18 cellular contexts compared by ENCODE assay signal in the genomic region with DNA sequence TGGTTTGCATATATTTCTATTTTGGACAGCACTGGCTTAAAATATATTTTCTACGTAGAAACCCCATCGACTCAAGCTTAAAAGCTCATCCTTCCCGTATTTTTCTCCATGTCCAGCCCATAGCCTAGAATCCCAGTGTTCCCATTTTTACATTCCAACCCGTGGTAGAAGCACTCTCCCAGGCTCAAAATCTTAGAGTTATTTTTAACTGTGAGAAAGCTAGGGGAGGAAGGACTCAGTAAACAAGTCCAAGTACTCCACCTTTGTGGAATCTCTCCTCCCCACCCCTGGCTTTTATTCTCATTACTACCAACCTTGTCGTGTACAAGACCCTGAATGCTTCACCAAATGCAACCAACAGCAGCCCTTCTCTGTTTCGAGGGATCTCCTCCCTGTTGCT.
DNase-seq lines count a peak whose midpoint lies in the region; ATAC-seq, FAIRE-seq and TF ChIP-seq lines count a peak whose summit lies in the region.
"Had no signal": no experiment of that assay in that cellular context is flagged by ENCODE, and none has a peak within 500 bp of the region (broad histone marks: within the 10 kb centered on the region; RNA-seq: fewer than 3 reads in every experiment).

No MANE protein-coding gene starts in this region.

- H4K8ac ChIP-seq in H1 (ENCODE audit: extremely low read depth, insufficient read depth, low read length) = no peak overlapping the region

- CTCF ChIA-PET in H1 (lab: Charles Lee; ENCODE audit: partially characterized antibody) = interaction anchor here (1.0 to 1.7 kb wide), 5 partner anchors 30 to 296 kb away, joined by 3 to 5 read pairs (median 3); no protein-coding TSS in a partner anchor
- CTCF ChIA-PET in CD4-positive, alpha-beta memory T cell (lab: Charles Lee; ENCODE audit: partially characterized antibody) = no interaction called here

- H3K4me3 Mint-ChIP-seq in CD4-positive, alpha-beta memory T cell = no peak overlapping the region
- H3K4me3 Mint-ChIP-seq: CD4-positive, alpha-beta T cell had no signal

- no peak overlapping the region for H4K5ac ChIP-seq in H1 (ENCODE audit: insufficient read length, low read depth, low read length)

- no peak for TF ChIP-seq EP300 in H1 (IDR thresholded peaks at IDR 0.05; ENCODE audit: borderline replicate concordance in 1 of 2, low read depth in 2 of 2, low read length in 2 of 2)

- H3K27ac ChIP-seq in H1 (ENCODE audit: low read depth, low read length) (no peak overlapping the region), right atrium auricular region (peak overlapping the region; percentile 30 to 38), upper lobe of right lung (no peak overlapping the region)
- no peak overlapping the region for H3K27ac ChIP-seq in CD4-positive, alpha-beta memory T cell (ENCODE audit: low read depth, low read length)

- no peak overlapping the region for H3K4me3 ChIP-seq in H1 (ENCODE audit: extremely low read depth in 1 of 4, insufficient read depth in 2 of 4, low read depth in 3 of 4, low read length in 4 of 4)
- no peak overlapping the region for H3K4me3 ChIP-seq in right atrium auricular region
- H3K4me3 ChIP-seq in upper lobe of right lung = no peak overlapping the region
- H3K4me3 ChIP-seq in CD4-positive, alpha-beta memory T cell (ENCODE audit: low read length in 2 of 2) = no peak overlapping the region

- H2BK20ac ChIP-seq in H1 (ENCODE audit: low read length) = no peak overlapping the region; the same call in 1 of the 2 replicates

- H3K9me3 ChIP-seq in H1 (ENCODE audit: insufficient read depth in 2 of 2, low read depth in 1 of 2, low read length in 1 of 2) (no peaks in the 10 kb centered on the region), right atrium auricular region (no peaks in the 10 kb centered on the region), upper lobe of right lung (no peaks in the 10 kb centered on the region)
- H3K9me3 ChIP-seq in CD4-positive, alpha-beta memory T cell (ENCODE audit: control insufficient read depth in 1 of 2, low read length in 2 of 2) = no peaks in the 10 kb centered on the region
- H3K9me3 ChIP-seq: BE2C had no signal

- no peak for TF ChIP-seq RAD21 in H1 (IDR thresholded peaks at IDR 0.05 in 1 of 2, conservative IDR thresholded peaks at IDR 0.05 in 1 of 2; ENCODE audit: low read depth in 2 of 2, low read length in 2 of 2)

- H2BK5ac ChIP-seq in H1 (ENCODE audit: low read depth, low read length) = no peak overlapping the region

- TF ChIP-seq CTCF in H1 (IDR thresholded peaks at IDR 0.05; ENCODE audit: control extremely low read depth in 1 of 3, insufficient read depth in 1 of 3, low read depth in 1 of 3, low read length in 3 of 3) (no peak), right atrium auricular region (IDR thresholded peaks at IDR 0.05) (no peak), upper lobe of right lung (IDR thresholded peaks at IDR 0.05) (no peak)

- H2BK120ac ChIP-seq in H1 (replicated peaks; ENCODE audit: low read depth, low read length) = no peak overlapping the region

- H3K4ac ChIP-seq in H1 (replicated peaks; ENCODE audit: insufficient read length, low read depth, low read length) = no peak overlapping the region

- H3K23ac ChIP-seq in H1 (ENCODE audit: insufficient read length) = no peak overlapping the region

- H3K27me3 ChIP-seq in H1 (replicated peaks in 1 of 4; ENCODE audit: control insufficient read depth in 3 of 4, extremely low read depth in 1 of 4, insufficient read depth in 3 of 4, low read length in 3 of 4) (no peaks in the 10 kb centered on the region), right atrium auricular region (no peaks in the 10 kb centered on the region), upper lobe of right lung (no peaks in the 10 kb centered on the region)
- no peaks in the 10 kb centered on the region for H3K27me3 ChIP-seq in CD4-positive, alpha-beta memory T cell (ENCODE audit: insufficient read depth, low read length)
- H3K27me3 ChIP-seq: BE2C had no signal

- no peak overlapping the region for H2AFZ ChIP-seq in H1 (ENCODE audit: low read length)

- H3K4me1 ChIP-seq in H1 (replicated peaks in 1 of 4; ENCODE audit: control insufficient read depth in 3 of 4, insufficient read depth in 4 of 4, low read length in 3 of 4) (peaks cover 4 to 34% (median 17%) of the 10 kb centered on the region in 4 experiments), right atrium auricular region (peaks cover 0 to 52% of the 10 kb centered on the region in 2 donors), upper lobe of right lung (peaks cover 18% of the 10 kb centered on the region)
- peaks cover 4% of the 10 kb centered on the region for H3K4me1 ChIP-seq in CD4-positive, alpha-beta memory T cell (ENCODE audit: insufficient read depth, low read length)

- peak; percentile 50 for ATAC-seq in Right ventricle myocardium superior (ENCODE audit: poor library complexity)
- ATAC-seq in upper lobe of right lung = peak; percentile 12
- ATAC-seq in sciatic nerve = no peak

- H3K4me1 Mint-ChIP-seq in CD4-positive, alpha-beta memory T cell = peaks cover 15 to 41% (median 29%) of the 10 kb centered on the region in 4 donors

- POLR2A ChIA-PET in H1 (lab: Charles Lee; ENCODE audit: partially characterized antibody) = interaction anchor here (0.6 kb wide), 1 partner anchor 437 kb away, joined by 3 read pairs; no protein-coding TSS in a partner anchor
- POLR2A ChIA-PET in CD4-positive, alpha-beta memory T cell (lab: Charles Lee; ENCODE audit: partially characterized antibody) = no interaction called here

- H3K14ac ChIP-seq in H1 (ENCODE audit: insufficient read length) = no peak overlapping the region

- no peak overlapping the region for H3K9ac ChIP-seq in H1 (replicated peaks in 1 of 4; ENCODE audit: extremely low read depth in 1 of 4, low read depth in 3 of 4, low read length in 3 of 4)

- WGBS in H1 (ENCODE audit: extremely low coverage in 1 of 2, insufficient coverage in 1 of 2, insufficient read length in 1 of 2, insufficient replicate concordance in 2 of 2, low coverage in 1 of 2, low lambda C conversion rate in 2 of 2, missing lambda C conversion rate in 1 of 2), 2 experiments = 84% methylated on average over 6 of the region's 6 CpGs; no CpG with 5 or more reads in 1 of the 2 experiments

- peaks cover 0 to 3% (median 0%) of the 10 kb centered on the region in 4 experiments; a peak in 2 of 8 replicates for H3K36me3 ChIP-seq in H1 (ENCODE audit: control insufficient read depth in 2 of 4, insufficient read depth in 4 of 4, low read length in 3 of 4)
- no peaks in the 10 kb centered on the region for H3K36me3 ChIP-seq in right atrium auricular region
- no peaks in the 10 kb centered on the region for H3K36me3 ChIP-seq in upper lobe of right lung
- H3K36me3 ChIP-seq in CD4-positive, alpha-beta memory T cell (ENCODE audit: insufficient read depth, low read length) = no peaks in the 10 kb centered on the region

- H4K91ac ChIP-seq in H1 (replicated peaks; ENCODE audit: insufficient read length, low read length) = no peak overlapping the region

- DNase-seq in Right ventricle myocardium superior (no peak), cardiac septum (ENCODE audit: low spot score) (no peak), H1 (ENCODE audit: low read depth in 1 of 2, low spot score in 2 of 2) (no peak), right atrium auricular region (ENCODE audit: low spot score) (no peak), upper lobe of right lung (no peak), NCI-H446 treated with DMSO at 0.1 percent for 48 hours (lab: John Stamatoyannopoulos, UW) (no peak), sciatic nerve (ENCODE audit: low spot score) (no peak)
- no peak for DNase-seq in CD4-positive, alpha-beta memory T cell
- DNase-seq: BE2C; CD4-positive, alpha-beta T cell; DMS53; H7; KG1; NCI-H1417 treated with DMSO at 0.1 percent for 48 hours; NCI-H187 treated with DMSO at 0.1 percent for 48 hours; NCI-H226; NCI-H524 treated with DMSO at 0.1 percent for 48 hours; RPMI8226 had no signal

- H3K79me2 ChIP-seq in H1 (ENCODE audit: control insufficient read depth in 1 of 2, insufficient read depth in 2 of 2, low read length in 2 of 2) = peaks cover 2 to 4% of the 10 kb centered on the region in 2 experiments; a peak in 2 of 4 replicates

- H2BK15ac ChIP-seq in H1 (ENCODE audit: low read length) = no peak overlapping the region

- H3K9me3 Mint-ChIP-seq in CD4-positive, alpha-beta memory T cell = no peaks in the 10 kb centered on the region
- H3K9me3 Mint-ChIP-seq: CD4-positive, alpha-beta T cell had no signal

- peak overlapping the region in 2 of 7 donors; percentile 13 to 27 for H3K27ac Mint-ChIP-seq in CD4-positive, alpha-beta memory T cell
- H3K27ac Mint-ChIP-seq: CD4-positive, alpha-beta T cell had no signal

- peak overlapping the region; percentile 36; the same call in 1 of the 2 replicates for H3K18ac ChIP-seq in H1 (ENCODE audit: extremely low read depth, low read length)

- intact Hi-C loops in Right ventricle myocardium superior (cut with DNase I) (no loop called here), cardiac septum (cut with DNase I) (no loop called here), upper lobe of right lung (cut with DNase I) (no loop called here), sciatic nerve (cut with DNase I) (no loop called here)
- intact Hi-C loops in CD4-positive, alpha-beta memory T cell (cut with micrococcal nuclease) = no loop called here

- no peak for FAIRE-seq in H1 (lab: Jason Lieb, UNC)

- H3K56ac ChIP-seq in H1 (replicated peaks; ENCODE audit: insufficient read length, low read depth, low read length) = no peak overlapping the region

- H3K79me1 ChIP-seq in H1 (ENCODE audit: low read depth, low read length) = no peaks in the 10 kb centered on the region; the same call in 1 of the 2 replicates

- no peak overlapping the region for H2BK12ac ChIP-seq in H1 (ENCODE audit: low read depth, low read length)

- H3K4me2 ChIP-seq in H1 (ENCODE audit: insufficient read depth in 1 of 2, low read depth in 2 of 2, low read length in 2 of 2) = no peak overlapping the region

- H2AK5ac ChIP-seq in H1 (ENCODE audit: low read depth, low read length) = no peak overlapping the region

- peaks cover 2 to 5% of the 10 kb centered on the region in 2 donors for H3K36me3 Mint-ChIP-seq in CD4-positive, alpha-beta memory T cell

- H3K27me3 Mint-ChIP-seq in CD4-positive, alpha-beta memory T cell = no peaks in the 10 kb centered on the region
- H3K27me3 Mint-ChIP-seq: CD4-positive, alpha-beta T cell had no signal

- H3K23me2 ChIP-seq in H1 (ENCODE audit: low read depth, low read length) = no peaks in the 10 kb centered on the region

- H4K20me1 ChIP-seq in H1 (replicated peaks in 1 of 2; ENCODE audit: control insufficient read depth in 1 of 2, insufficient read depth in 2 of 2, low read length in 2 of 2) = no peaks in the 10 kb centered on the region

- TF ChIP-seq POLR2A in H1 (IDR thresholded peaks at IDR 0.05; ENCODE audit: control extremely low read depth in 1 of 2, low read depth in 2 of 2, low read length in 2 of 2) = no peak

TF ChIP-seq in H1, 55 proteins besides CTCF, POLR2A, EP300 and RAD21 (continues in another document):
- TF ChIP-seq KDM5A (IDR thresholded peaks at IDR 0.05; ENCODE audit: low read length) (no peak), KDM4A (IDR thresholded peaks at IDR 0.05; ENCODE audit: low read depth, low read length, severe bottlenecking) (no peak)

Comparison
In these comparisons a context has a peak if more than half of its experiments do, and no peak if none do; other contexts are left out.
1. H3K27ac ChIP-seq: peak in right atrium auricular region (2 of 2); none in H1 (single experiment), upper lobe of right lung (single experiment) and CD4-positive, alpha-beta memory T cell (single experiment).